In the genomic region with DNA sequence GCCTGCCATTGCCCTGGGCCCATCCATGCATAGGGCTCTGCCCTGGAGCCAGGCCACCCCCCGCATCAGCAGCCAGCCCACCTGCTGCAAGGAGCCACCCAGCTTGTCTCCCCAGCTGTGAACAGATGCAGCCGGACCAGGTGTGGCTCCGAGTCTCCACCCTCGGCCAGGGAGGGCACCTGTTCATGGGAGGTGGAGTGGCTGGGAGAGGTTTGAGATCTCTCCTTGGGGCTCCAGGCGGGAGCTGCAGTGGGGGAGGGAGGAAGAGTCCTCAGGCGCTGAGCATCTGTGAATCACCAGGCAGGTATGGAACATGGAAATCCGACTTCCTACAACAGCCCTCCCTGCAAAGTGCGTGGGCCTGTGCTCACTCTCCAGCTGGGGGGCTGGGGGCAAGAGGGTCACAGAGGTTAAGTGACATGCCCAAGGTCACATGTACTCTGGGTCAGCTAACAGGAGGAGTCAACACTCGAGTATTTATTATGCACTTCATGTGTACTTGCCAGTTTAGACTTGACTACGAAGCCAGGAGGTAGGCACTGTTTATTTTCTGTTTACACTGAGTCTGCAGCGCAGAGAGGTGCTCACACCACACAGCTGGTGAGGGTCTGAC, we compare ENCODE assay signal across 13 cellular contexts. TPM values are rescaled to one million over a fixed set of nuclear protein-coding genes. Genes with fewer than 3 reads are reported as not detected.
A peak's percentile ranks its signal among the peaks of the same experiment; 100 is the strongest.
DNase-seq lines count a peak whose midpoint lies in the region; TF ChIP-seq lines count a peak whose summit lies in the region.
"Had no signal": no experiment of that assay in that cellular context is flagged by ENCODE, and none has a peak within 500 bp of the region (broad histone marks: within the 10 kb centered on the region; RNA-seq: fewer than 3 reads in every experiment).

No MANE protein-coding gene starts in this region.

- no peak for TF ChIP-seq EP300 in SK-N-SH (IDR thresholded peaks at IDR 0.05; ENCODE audit: borderline replicate concordance in 1 of 2, low read depth in 1 of 2, low read length in 1 of 2)

- in situ Hi-C loops in KBM-7 (cut with MboI; ENCODE audit: low pct_unique_long_range_greater_than_20kb, low sequenced_read_pairs) = no loop called here

- CTCF ChIA-PET in SK-N-SH (lab: Yijun Ruan, JAX) = interaction anchor here (3.9 to 7.7 kb wide), 2 partner anchors 9 to 13 kb away, joined by 21 to 35 read pairs; no protein-coding TSS in a partner anchor

- H3K36me3 ChIP-seq in SK-N-SH (replicated peaks in 1 of 2; ENCODE audit: control insufficient read depth in 1 of 2, insufficient read depth in 2 of 2, low read length in 1 of 2) = no peaks in the 10 kb centered on the region
- H3K36me3 ChIP-seq: tibial artery had no signal

- no peaks in the 10 kb centered on the region for H3F3A ChIP-seq in SK-N-SH (replicated peaks; ENCODE audit: insufficient read depth)

- H3K27ac ChIP-seq in SK-N-SH (ENCODE audit: low read depth in 2 of 2, low read length in 1 of 2) = no peak overlapping the region
- H3K27ac ChIP-seq: tibial artery had no signal

- no peak overlapping the region for H2AFZ ChIP-seq in SK-N-SH (ENCODE audit: low read depth)

- TF ChIP-seq CTCF in SK-N-SH (IDR thresholded peaks at IDR 0.05) = no peak

- no peaks in the 10 kb centered on the region for H3K9me3 ChIP-seq in SK-N-SH
- H3K9me3 ChIP-seq: tibial artery had no signal

- H3K79me2 ChIP-seq in SK-N-SH (ENCODE audit: insufficient read depth) = no peaks in the 10 kb centered on the region

- H3K27me3 ChIP-seq in SK-N-SH (ENCODE audit: insufficient read depth) = peaks cover 6% of the 10 kb centered on the region; the same call in 1 of the 2 replicates

- POLR2A ChIA-PET in SK-N-SH (lab: Yijun Ruan, JAX) = interaction anchor here (0.8 to 1.9 kb wide), 3 partner anchors 8 to 28 kb away, joined by 3 to 6 read pairs (median 3); no protein-coding TSS in a partner anchor

- H3K4me1 ChIP-seq in SK-N-SH (ENCODE audit: control insufficient read depth in 1 of 2, insufficient read depth in 2 of 2, low read depth in 1 of 2, low read length in 1 of 2) = peaks cover 0 to 11% of the 10 kb centered on the region in 2 experiments; a peak in 1 of 4 replicates

- H3K9me2 ChIP-seq in SK-N-SH = no peaks in the 10 kb centered on the region

- no peak overlapping the region for H3K4me3 ChIP-seq in SK-N-SH (ENCODE audit: low read depth in 2 of 2, low read length in 1 of 2)
- H3K4me3 ChIP-seq: tibial artery had no signal

- H4K20me1 ChIP-seq in SK-N-SH (ENCODE audit: insufficient read depth) = no peaks in the 10 kb centered on the region

- no peak for TF ChIP-seq RAD21 in SK-N-SH (IDR thresholded peaks at IDR 0.05; ENCODE audit: low read length)

- WGBS in SK-N-SH (ENCODE audit: low lambda C conversion rate) = 46% methylated on average over 8 of the region's 11 CpGs

- DNase-seq in 8988T (peak; percentile 78), HK-2 (ENCODE audit: unreplicated experiment) (peak; percentile 58), SK-N-SH (no peak), iris pigment epithelial cell (ENCODE audit: low read depth) (peak; percentile 78), KBM-7 (no peak), NCI-H1694 (lab: John Stamatoyannopoulos, UW) (no peak), T-helper 2 cell (no peak), DMS114 treated with DMSO at 0.1 percent for 48 hours (lab: John Stamatoyannopoulos, UW; ENCODE audit: unreplicated experiment) (no peak)
- DNase-seq: aorta; foreskin melanocyte; naive thymus-derived CD4-positive, alpha-beta T cell; stimulated activated CD4-positive, alpha-beta T cell treated with anti-CD3 and anti-CD28 coated beads, Interleukin-4, amount 100 ng/mL, for 24 hours; tibial artery had no signal

- no peak overlapping the region for H3K4me2 ChIP-seq in SK-N-SH

- no peak overlapping the region for H3K9ac ChIP-seq in SK-N-SH

TF ChIP-seq in SK-N-SH, 30 proteins besides CTCF, POLR2A, EP300 and RAD21:
- no peak for TF ChIP-seq GATA2 (CRISPR knock-in tag; IDR thresholded peaks at IDR 0.05)
- TF ChIP-seq CHD2 (IDR thresholded peaks at IDR 0.05; ENCODE audit: low read length, partially characterized antibody) = no peak
- TF ChIP-seq ELF1 (IDR thresholded peaks at IDR 0.05) = no peak
- TF ChIP-seq EZH2phosphoT487 (IDR thresholded peaks at IDR 0.05; ENCODE audit: borderline replicate concordance, low read depth) = no peak
- peak; percentile 38; the same call in 1 of the 2 replicates for TF ChIP-seq FOSL2 (IDR thresholded peaks at IDR 0.05; ENCODE audit: borderline replicate concordance, low read depth)
- TF ChIP-seq, protein P1, sequence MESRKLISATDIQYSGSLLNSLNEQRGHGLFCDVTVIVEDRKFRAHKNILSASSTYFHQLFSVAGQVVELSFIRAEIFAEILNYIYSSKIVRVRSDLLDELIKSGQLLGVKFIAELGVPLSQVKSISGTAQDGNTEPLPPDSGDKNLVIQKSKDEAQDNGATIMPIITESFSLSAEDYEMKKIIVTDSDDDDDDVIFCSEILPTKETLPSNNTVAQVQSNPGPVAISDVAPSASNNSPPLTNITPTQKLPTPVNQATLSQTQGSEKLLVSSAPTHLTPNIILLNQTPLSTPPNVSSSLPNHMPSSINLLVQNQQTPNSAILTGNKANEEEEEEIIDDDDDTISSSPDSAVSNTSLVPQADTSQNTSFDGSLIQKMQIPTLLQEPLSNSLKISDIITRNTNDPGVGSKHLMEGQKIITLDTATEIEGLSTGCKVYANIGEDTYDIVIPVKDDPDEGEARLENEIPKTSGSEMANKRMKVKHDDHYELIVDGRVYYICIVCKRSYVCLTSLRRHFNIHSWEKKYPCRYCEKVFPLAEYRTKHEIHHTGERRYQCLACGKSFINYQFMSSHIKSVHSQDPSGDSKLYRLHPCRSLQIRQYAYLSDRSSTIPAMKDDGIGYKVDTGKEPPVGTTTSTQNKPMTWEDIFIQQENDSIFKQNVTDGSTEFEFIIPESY (IDR thresholded peaks at IDR 0.05; ENCODE audit: borderline replicate concordance, low read depth) = no peak
TF ChIP-seq in SK-N-SH: peak in this region for 1.

RNA-seq across cellular contexts. Expression of a gene that starts 4.8 kb away (rescaled TPM):
- 0.03 and 0.05 TPM in 2 replicates for polyA plus RNA-seq in SK-N-SH (2012; rRNA removed)
- polyA plus RNA-seq in SK-N-SH (2012; cell fraction: cytosol; rRNA removed) = 0.06 TPM in 1 of 2 replicates, not detected in the other
- polyA plus RNA-seq in SK-N-SH (2012; cell fraction: nucleus; rRNA removed) = 0.14 and 0.20 TPM in 2 replicates
- polyA plus RNA-seq: aorta; naive thymus-derived CD4-positive, alpha-beta T cell had no signal

RNA-seq across cellular contexts. Expression of a gene that starts 8.5 kb away (rescaled TPM):
- polyA plus RNA-seq in SK-N-SH (2012; rRNA removed) = 15.1 and 16.6 TPM in 2 replicates
- 5.9 and 8.7 TPM in 2 replicates for polyA plus RNA-seq in SK-N-SH (2012; cell fraction: cytosol; rRNA removed)
- polyA plus RNA-seq in SK-N-SH (2012; cell fraction: nucleus; rRNA removed) = 64.1 and 71.4 TPM in 2 replicates

RNA-seq across cellular contexts. Expression of a gene that starts 21.3 kb away (rescaled TPM):
- 0.19 and 0.28 TPM in 2 replicates for polyA plus RNA-seq in SK-N-SH (2012; rRNA removed)
- polyA plus RNA-seq in SK-N-SH (2012; cell fraction: cytosol; rRNA removed) = 0.03 and 0.08 TPM in 2 replicates
- 0.61 and 0.96 TPM in 2 replicates for polyA plus RNA-seq in SK-N-SH (2012; cell fraction: nucleus; rRNA removed)

RNA-seq across cellular contexts. Expression of a gene that starts 51.7 kb away (rescaled TPM):
- polyA plus RNA-seq in SK-N-SH (2012; rRNA removed) = 28.0 and 33.7 TPM in 2 replicates
- polyA plus RNA-seq in SK-N-SH (2012; cell fraction: cytosol; rRNA removed) = 13.0 and 22.1 TPM in 2 replicates
- 43.9 and 44.0 TPM in 2 replicates for polyA plus RNA-seq in SK-N-SH (2012; cell fraction: nucleus; rRNA removed)

RNA-seq across cellular contexts. Expression of a gene that starts 58.8 kb away (rescaled TPM):
- polyA plus RNA-seq in SK-N-SH (2012; rRNA removed) = 0.08 and 0.18 TPM in 2 replicates
- 0.06 and 0.16 TPM in 2 replicates for polyA plus RNA-seq in SK-N-SH (2012; cell fraction: cytosol; rRNA removed)
- polyA plus RNA-seq in SK-N-SH (2012; cell fraction: nucleus; rRNA removed) = 0.68 and 0.74 TPM in 2 replicates
- polyA plus RNA-seq: aorta had no signal

Comparison
In these comparisons a context has a peak if more than half of its experiments do, and no peak if none do; other contexts are left out.
1. DNase-seq: peak in 8988T (single experiment), HK-2 (single experiment) and iris pigment epithelial cell (single experiment); none in SK-N-SH (single experiment), KBM-7 (single experiment), NCI-H1694 (single experiment), T-helper 2 cell (0 of 5) and DMS114 treated with DMSO at 0.1 percent for 48 hours (single experiment).